In the genomic region with DNA sequence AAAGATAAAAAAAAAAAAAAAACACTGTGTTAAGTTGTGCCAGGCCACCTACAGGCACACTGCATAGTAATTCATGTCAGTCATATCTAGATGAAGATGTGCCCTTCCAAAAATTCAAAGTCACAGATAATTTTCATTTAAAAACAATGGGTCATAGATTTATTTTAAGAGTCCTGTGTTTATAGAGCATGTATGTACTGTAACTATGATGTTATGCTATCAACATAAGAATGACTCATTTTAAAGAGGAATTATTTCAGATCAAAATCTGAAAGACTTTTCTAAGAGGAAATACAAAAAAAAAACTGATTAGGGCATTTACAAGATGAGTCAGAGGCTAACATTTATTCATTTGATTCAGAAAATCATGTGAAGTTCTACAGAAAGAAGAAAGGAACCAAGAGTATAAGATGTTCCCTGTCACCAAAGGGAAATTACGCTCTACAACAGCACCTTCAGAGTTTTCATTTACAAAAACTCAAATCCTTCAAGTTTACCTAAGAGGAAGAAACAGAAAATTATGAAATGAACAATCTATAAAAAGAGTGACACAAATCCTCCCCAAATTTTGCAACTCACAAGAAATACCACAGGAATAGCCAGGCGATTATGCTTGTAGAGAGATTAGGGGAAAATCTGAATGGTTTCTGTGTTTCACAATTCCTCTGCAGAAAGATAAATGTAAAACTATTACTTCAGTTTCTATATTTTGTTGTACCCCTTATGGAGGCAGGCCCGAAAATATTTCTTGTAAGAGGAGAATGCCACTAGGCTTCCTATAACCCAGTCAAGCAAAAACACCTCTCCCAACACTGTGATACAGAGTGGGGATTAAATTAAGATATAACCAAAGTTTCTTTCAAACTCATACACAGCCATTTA, we compare ENCODE assay signal across 8 cellular contexts. TPM values are rescaled to one million over a fixed set of nuclear protein-coding genes. Genes with fewer than 3 reads are reported as not detected.
DNase-seq lines count a peak whose midpoint lies in the region; ATAC-seq and TF ChIP-seq lines count a peak whose summit lies in the region.

No MANE protein-coding gene starts in this region.

- no peak for TF ChIP-seq CTCF in choroid plexus epithelial cell (conservative IDR thresholded peaks at IDR 0.05; ENCODE audit: low read depth, low read length)

- ATAC-seq in GM19395 (IDR thresholded peaks at IDR 0.05; ENCODE audit: unreplicated experiment) (peak; percentile 43), GM21367 (IDR thresholded peaks at IDR 0.05; ENCODE audit: unreplicated experiment) (no peak)
- peak; percentile 59 to 85 for ATAC-seq in naive thymus-derived CD8-positive, alpha-beta T cell

- H3K36me3 Mint-ChIP-seq in naive thymus-derived CD8-positive, alpha-beta T cell = peaks cover 0 to 4% (median 0%) of the 10 kb centered on the region in 3 donors

- H3K4me1 Mint-ChIP-seq in naive thymus-derived CD8-positive, alpha-beta T cell = peaks cover 14 to 30% (median 24%) of the 10 kb centered on the region in 4 donors

- no peak overlapping the region for H3K4me3 ChIP-seq in choroid plexus epithelial cell (ENCODE audit: low read depth, low read length)

- H3K4me3 Mint-ChIP-seq in naive thymus-derived CD8-positive, alpha-beta T cell = peak overlapping the region in 7 of 10 donors; percentile 7 to 62 (median 20)

- no peaks in the 10 kb centered on the region for H3K9me3 Mint-ChIP-seq in naive thymus-derived CD8-positive, alpha-beta T cell

- H3K27ac Mint-ChIP-seq in naive thymus-derived CD8-positive, alpha-beta T cell = peak overlapping the region in 8 of 10 donors; percentile 3 to 87 (median 72)

- peak; percentile 66 for DNase-seq in NOMO-1 treated with dmso at 0.1 percent for 144 hours (lab: John Stamatoyannopoulos, UW; ENCODE audit: unreplicated experiment)
- peak; percentile 63 for DNase-seq in choroid plexus epithelial cell (ENCODE audit: low read depth)
- DNase-seq in naive thymus-derived CD8-positive, alpha-beta T cell = no peak
- DNase-seq in stimulated activated CD4-positive, alpha-beta T cell treated with anti-CD3 and anti-CD28 coated beads, Interleukin-2, amount 100 ng/mL, for 24 hours = no peak
- DNase-seq in cerebellum (ENCODE audit: low spot score) = no peak
- DNase-seq in activated gamma-delta T cell treated with Interleukin-2 at 50 U/mL for 16 hours = no peak

- POLR2A ChIA-PET in naive thymus-derived CD8-positive, alpha-beta T cell (lab: Charles Lee) = interaction anchor here (1.1 kb wide), 1 partner anchor 13 kb away, joined by 8 read pairs; a partner anchor contains a TSS

- no peaks in the 10 kb centered on the region for H3K27me3 Mint-ChIP-seq in naive thymus-derived CD8-positive, alpha-beta T cell

RNA-seq across cellular contexts. Expression of a gene that starts 13.8 kb away (rescaled TPM):
- 10 to 100 TPM; 35.9 to 46.2 TPM for total RNA-seq in naive thymus-derived CD8-positive, alpha-beta T cell
- 10 to 100 TPM in 1 of 3 donors, 1 to 10 TPM in 2; 7.4 to 10.8 (median 9.3) TPM for polyA plus RNA-seq in naive thymus-derived CD8-positive, alpha-beta T cell
- 37.9 TPM for total RNA-seq in cerebellum

Comparison
In these comparisons a context has a peak if more than half of its experiments do, and no peak if none do; other contexts are left out.
1. DNase-seq: peak in NOMO-1 treated with dmso at 0.1 percent for 144 hours (single experiment) and choroid plexus epithelial cell (single experiment); none in naive thymus-derived CD8-positive, alpha-beta T cell (0 of 10), stimulated activated CD4-positive, alpha-beta T cell treated with anti-CD3 and anti-CD28 coated beads, Interleukin-2, amount 100 ng/mL, for 24 hours (0 of 2), cerebellum (single experiment) and activated gamma-delta T cell treated with Interleukin-2 at 50 U/mL for 16 hours (single experiment).